Comparison of ENCODE assay signal across 1 cellular context in the genomic region with DNA sequence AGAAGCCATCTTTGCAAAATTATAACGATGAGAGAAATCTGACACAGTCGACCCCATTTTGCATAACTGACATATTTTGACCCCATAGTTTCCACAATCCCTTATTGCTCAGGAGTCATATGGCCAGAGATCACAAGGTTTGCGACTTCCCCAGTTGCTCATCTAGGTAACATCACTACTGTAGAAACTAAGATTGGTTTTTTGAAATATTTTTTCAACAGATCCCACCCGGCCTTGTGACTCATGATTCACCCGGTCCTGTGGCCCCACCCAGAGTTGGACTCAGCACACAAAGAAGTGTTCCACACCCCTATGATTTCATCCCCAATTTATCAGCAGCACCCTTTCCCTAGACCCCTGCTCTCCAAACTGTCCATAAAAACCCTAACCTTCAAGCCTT.
TF ChIP-seq lines count a peak whose summit lies in the region.

No MANE protein-coding gene starts in this region.

TF ChIP-seq in GM23338, 12 proteins besides CTCF, POLR2A, EP300 and RAD21:
- TF ChIP-seq NANOG (IDR thresholded peaks at IDR 0.05; ENCODE audit: borderline replicate concordance), result no peak
- no peak for TF ChIP-seq EZH2 (IDR thresholded peaks at IDR 0.05; ENCODE audit: low read depth, unreplicated experiment)
- TF ChIP-seq JUNB (IDR thresholded peaks at IDR 0.05; ENCODE audit: unreplicated experiment), result no peak
- TF ChIP-seq, protein P1, sequence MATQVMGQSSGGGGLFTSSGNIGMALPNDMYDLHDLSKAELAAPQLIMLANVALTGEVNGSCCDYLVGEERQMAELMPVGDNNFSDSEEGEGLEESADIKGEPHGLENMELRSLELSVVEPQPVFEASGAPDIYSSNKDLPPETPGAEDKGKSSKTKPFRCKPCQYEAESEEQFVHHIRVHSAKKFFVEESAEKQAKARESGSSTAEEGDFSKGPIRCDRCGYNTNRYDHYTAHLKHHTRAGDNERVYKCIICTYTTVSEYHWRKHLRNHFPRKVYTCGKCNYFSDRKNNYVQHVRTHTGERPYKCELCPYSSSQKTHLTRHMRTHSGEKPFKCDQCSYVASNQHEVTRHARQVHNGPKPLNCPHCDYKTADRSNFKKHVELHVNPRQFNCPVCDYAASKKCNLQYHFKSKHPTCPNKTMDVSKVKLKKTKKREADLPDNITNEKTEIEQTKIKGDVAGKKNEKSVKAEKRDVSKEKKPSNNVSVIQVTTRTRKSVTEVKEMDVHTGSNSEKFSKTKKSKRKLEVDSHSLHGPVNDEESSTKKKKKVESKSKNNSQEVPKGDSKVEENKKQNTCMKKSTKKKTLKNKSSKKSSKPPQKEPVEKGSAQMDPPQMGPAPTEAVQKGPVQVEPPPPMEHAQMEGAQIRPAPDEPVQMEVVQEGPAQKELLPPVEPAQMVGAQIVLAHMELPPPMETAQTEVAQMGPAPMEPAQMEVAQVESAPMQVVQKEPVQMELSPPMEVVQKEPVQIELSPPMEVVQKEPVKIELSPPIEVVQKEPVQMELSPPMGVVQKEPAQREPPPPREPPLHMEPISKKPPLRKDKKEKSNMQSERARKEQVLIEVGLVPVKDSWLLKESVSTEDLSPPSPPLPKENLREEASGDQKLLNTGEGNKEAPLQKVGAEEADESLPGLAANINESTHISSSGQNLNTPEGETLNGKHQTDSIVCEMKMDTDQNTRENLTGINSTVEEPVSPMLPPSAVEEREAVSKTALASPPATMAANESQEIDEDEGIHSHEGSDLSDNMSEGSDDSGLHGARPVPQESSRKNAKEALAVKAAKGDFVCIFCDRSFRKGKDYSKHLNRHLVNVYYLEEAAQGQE (IDR thresholded peaks at IDR 0.05; ENCODE audit: unreplicated experiment), result no peak
- TF ChIP-seq ZNF331 (CRISPR knock-in tag; IDR thresholded peaks at IDR 0.05; ENCODE audit: low read depth), result no peak
- no peak for TF ChIP-seq CREB1 (CRISPR knock-in tag; IDR thresholded peaks at IDR 0.05; ENCODE audit: low read depth)
- TF ChIP-seq POLR2AphosphoS5 (IDR thresholded peaks at IDR 0.05; ENCODE audit: low read depth), result no peak
- no peak for TF ChIP-seq ZNF114 (CRISPR knock-in tag; IDR thresholded peaks at IDR 0.05)
- no peak for TF ChIP-seq EZH2phosphoT487 (IDR thresholded peaks at IDR 0.05; ENCODE audit: unreplicated experiment)
TF ChIP-seq in GM23338: peak in this region for 0.
